In the genomic region with DNA sequence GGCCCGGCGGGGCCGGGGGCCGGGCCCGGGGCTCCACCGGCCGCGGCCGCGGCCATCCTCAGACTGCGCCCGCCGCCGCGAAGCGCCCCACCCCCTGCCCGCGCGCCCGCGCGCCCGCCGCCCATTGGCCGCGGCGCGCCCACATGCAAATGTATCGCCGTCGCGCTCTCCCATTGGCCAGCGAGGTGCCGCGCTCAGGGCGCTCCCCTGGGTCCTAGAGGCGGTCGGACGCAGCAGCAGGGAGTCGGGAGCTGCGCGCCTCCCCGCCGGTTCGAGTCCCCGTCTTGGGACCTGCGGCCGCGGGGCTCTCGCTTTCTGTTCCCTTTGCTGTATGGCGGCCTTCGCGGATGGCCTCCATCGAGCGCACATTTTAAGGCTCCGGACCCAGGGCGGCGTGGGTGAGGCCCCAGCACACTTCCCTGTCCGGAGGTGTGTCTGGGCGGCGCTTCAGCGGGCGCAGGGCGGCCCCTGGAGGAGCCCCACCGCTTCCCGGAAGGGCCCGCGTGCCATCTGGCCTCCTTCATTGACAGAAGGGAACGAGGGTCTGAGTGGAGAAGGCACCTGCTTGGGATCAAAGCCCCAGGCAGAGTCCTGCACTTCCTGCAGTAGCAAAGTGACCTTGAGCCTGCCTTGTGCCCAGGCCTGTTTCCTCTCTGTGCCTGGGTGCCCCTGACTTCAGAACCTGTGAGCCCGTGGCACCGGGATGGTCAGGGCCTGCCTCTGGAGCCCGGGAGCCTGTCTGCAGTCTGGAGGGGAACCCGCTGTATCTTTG, we compare ENCODE assay signal across 1 cellular context.
TF ChIP-seq lines count a peak whose summit lies in the region.

A gene with protein sequence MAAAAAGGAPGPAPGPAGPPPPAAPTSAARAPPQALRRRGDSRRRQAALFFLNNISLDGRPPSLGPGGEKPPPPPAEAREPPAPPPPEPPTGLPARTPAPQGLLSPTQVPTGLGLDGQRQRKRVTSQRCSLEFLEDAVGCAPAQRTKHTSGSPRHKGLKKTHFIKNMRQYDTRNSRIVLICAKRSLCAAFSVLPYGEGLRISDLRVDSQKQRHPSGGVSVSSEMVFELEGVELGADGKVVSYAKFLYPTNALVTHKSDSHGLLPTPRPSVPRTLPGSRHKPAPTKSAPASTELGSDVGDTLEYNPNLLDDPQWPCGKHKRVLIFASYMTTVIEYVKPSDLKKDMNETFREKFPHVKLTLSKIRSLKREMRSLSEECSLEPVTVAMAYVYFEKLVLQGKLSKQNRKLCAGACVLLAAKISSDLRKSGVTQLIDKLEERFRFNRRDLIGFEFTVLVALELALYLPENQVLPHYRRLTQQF (minus strand): TSS at position 65 of the 772 bp plus-strand sequence. CDS start 9 bp downstream, at position 56.

TF ChIP-seq in H1, 55 proteins besides CTCF, POLR2A, EP300 and RAD21 (continued from another document):
- no peak for TF ChIP-seq CHD2 (IDR thresholded peaks at IDR 0.05; ENCODE audit: low read length)
- TF ChIP-seq USF2 (IDR thresholded peaks at IDR 0.05; ENCODE audit: low read length), result no peak
- TF ChIP-seq NANOG (IDR thresholded peaks at IDR 0.05; ENCODE audit: insufficient read depth, low read depth, low read length, poor library complexity, severe bottlenecking), result no peak
- no peak for TF ChIP-seq BRCA1 (IDR thresholded peaks at IDR 0.05; ENCODE audit: low read depth, low read length)
- TF ChIP-seq, protein P1, sequence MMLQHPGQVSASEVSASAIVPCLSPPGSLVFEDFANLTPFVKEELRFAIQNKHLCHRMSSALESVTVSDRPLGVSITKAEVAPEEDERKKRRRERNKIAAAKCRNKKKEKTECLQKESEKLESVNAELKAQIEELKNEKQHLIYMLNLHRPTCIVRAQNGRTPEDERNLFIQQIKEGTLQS (IDR thresholded peaks at IDR 0.05; ENCODE audit: insufficient read depth, low read depth, low read length), result no peak
- TF ChIP-seq RFX5 (IDR thresholded peaks at IDR 0.05; ENCODE audit: borderline replicate concordance, low read depth, low read length), result no peak
- no peak for TF ChIP-seq CBX8 (IDR thresholded peaks at IDR 0.05; ENCODE audit: borderline replicate concordance, low read depth, low read length)
- 0 out of 4 replicates have a peak, but pooled peaks of 1 of the 2 experiments have one; percentile 35 for TF ChIP-seq HDAC2 (IDR thresholded peaks at IDR 0.05; ENCODE audit: borderline replicate concordance in 1 of 2, low read depth in 2 of 2, low read length in 2 of 2)
- TF ChIP-seq CBX5 (IDR thresholded peaks at IDR 0.05; ENCODE audit: low read depth, low read length), result no peak
- TF ChIP-seq SRF (IDR thresholded peaks at IDR 0.05; ENCODE audit: low read depth, low read length), result no peak
- TF ChIP-seq ATF2 (IDR thresholded peaks at IDR 0.05; ENCODE audit: low read length), result no peak
- no peak for TF ChIP-seq CEBPB (IDR thresholded peaks at IDR 0.05; ENCODE audit: low read depth, low read length)
- 0 out of 2 replicates have a peak, but pooled peaks have one; percentile 17 for TF ChIP-seq TEAD4 (IDR thresholded peaks at IDR 0.05; ENCODE audit: low read depth, low read length)
- peak; percentile 75; the same call in 1 of the 2 replicates for TF ChIP-seq KDM1A (IDR thresholded peaks at IDR 0.05; ENCODE audit: borderline replicate concordance, low read length)
- no peak for TF ChIP-seq CTBP2 (IDR thresholded peaks at IDR 0.05; ENCODE audit: borderline replicate concordance, insufficient read depth, insufficient read length, low read length)
- TF ChIP-seq RXRA (IDR thresholded peaks at IDR 0.05; ENCODE audit: insufficient read depth, low read depth, low read length), result no peak
- no peak for TF ChIP-seq GABPA (IDR thresholded peaks at IDR 0.05; ENCODE audit: borderline replicate concordance, insufficient read depth, low read length)
- no peak for TF ChIP-seq ZNF274 (IDR thresholded peaks at IDR 0.05; ENCODE audit: borderline replicate concordance, extremely low read depth, low read length)
- TF ChIP-seq, protein P2, sequence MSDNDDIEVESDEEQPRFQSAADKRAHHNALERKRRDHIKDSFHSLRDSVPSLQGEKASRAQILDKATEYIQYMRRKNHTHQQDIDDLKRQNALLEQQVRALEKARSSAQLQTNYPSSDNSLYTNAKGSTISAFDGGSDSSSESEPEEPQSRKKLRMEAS (IDR thresholded peaks at IDR 0.05), result peak; percentile 24; the same call in 1 of the 2 replicates
- no peak for TF ChIP-seq RNF2 (IDR thresholded peaks at IDR 0.05; ENCODE audit: borderline replicate concordance, low read depth, low read length, missing control alignments, poor library complexity, severe bottlenecking)
- no peak for TF ChIP-seq RBBP5 (IDR thresholded peaks at IDR 0.05; ENCODE audit: borderline replicate concordance, low read depth, low read length)
- TF ChIP-seq E2F6 (IDR thresholded peaks at IDR 0.05), result peak; percentile 76
- TF ChIP-seq KDM5A (IDR thresholded peaks at IDR 0.05; ENCODE audit: low read length), result no peak
- TF ChIP-seq TBP (IDR thresholded peaks at IDR 0.05; ENCODE audit: low read depth, low read length), result peak; percentile 50; the same call in 1 of the 2 replicates
- no peak for TF ChIP-seq KDM4A (IDR thresholded peaks at IDR 0.05; ENCODE audit: low read depth, low read length, severe bottlenecking)
- no peak for TF ChIP-seq JUND (IDR thresholded peaks at IDR 0.05; ENCODE audit: low read length)
- TF ChIP-seq TAF7 (optimal IDR thresholded peaks at IDR 0.05; ENCODE audit: borderline replicate concordance, low read depth, low read length), result peak; percentile 31
- no peak for TF ChIP-seq SUZ12 (IDR thresholded peaks at IDR 0.05; ENCODE audit: low read length)
- no peak for TF ChIP-seq EZH2 (IDR thresholded peaks at IDR 0.05; ENCODE audit: low read depth, low read length, severe bottlenecking)
- TF ChIP-seq BACH1 (IDR thresholded peaks at IDR 0.05; ENCODE audit: low read length), result no peak
- TF ChIP-seq SIRT6 (IDR thresholded peaks at IDR 0.05; ENCODE audit: low read length), result no peak
- TF ChIP-seq SP1 (IDR thresholded peaks at IDR 0.05; ENCODE audit: low read depth, low read length), result peak; percentile 84
- no peak for TF ChIP-seq GTF2F1 (IDR thresholded peaks at IDR 0.05; ENCODE audit: borderline replicate concordance, low read depth, low read length)
- no peak for TF ChIP-seq PHF8 (conservative IDR thresholded peaks at IDR 0.05; ENCODE audit: low read depth, low read length)
- 0 out of 2 replicates have a peak, but pooled peaks have one; percentile 12 for TF ChIP-seq YY1 (IDR thresholded peaks at IDR 0.05; ENCODE audit: low read depth, low read length)
- TF ChIP-seq, protein P3, sequence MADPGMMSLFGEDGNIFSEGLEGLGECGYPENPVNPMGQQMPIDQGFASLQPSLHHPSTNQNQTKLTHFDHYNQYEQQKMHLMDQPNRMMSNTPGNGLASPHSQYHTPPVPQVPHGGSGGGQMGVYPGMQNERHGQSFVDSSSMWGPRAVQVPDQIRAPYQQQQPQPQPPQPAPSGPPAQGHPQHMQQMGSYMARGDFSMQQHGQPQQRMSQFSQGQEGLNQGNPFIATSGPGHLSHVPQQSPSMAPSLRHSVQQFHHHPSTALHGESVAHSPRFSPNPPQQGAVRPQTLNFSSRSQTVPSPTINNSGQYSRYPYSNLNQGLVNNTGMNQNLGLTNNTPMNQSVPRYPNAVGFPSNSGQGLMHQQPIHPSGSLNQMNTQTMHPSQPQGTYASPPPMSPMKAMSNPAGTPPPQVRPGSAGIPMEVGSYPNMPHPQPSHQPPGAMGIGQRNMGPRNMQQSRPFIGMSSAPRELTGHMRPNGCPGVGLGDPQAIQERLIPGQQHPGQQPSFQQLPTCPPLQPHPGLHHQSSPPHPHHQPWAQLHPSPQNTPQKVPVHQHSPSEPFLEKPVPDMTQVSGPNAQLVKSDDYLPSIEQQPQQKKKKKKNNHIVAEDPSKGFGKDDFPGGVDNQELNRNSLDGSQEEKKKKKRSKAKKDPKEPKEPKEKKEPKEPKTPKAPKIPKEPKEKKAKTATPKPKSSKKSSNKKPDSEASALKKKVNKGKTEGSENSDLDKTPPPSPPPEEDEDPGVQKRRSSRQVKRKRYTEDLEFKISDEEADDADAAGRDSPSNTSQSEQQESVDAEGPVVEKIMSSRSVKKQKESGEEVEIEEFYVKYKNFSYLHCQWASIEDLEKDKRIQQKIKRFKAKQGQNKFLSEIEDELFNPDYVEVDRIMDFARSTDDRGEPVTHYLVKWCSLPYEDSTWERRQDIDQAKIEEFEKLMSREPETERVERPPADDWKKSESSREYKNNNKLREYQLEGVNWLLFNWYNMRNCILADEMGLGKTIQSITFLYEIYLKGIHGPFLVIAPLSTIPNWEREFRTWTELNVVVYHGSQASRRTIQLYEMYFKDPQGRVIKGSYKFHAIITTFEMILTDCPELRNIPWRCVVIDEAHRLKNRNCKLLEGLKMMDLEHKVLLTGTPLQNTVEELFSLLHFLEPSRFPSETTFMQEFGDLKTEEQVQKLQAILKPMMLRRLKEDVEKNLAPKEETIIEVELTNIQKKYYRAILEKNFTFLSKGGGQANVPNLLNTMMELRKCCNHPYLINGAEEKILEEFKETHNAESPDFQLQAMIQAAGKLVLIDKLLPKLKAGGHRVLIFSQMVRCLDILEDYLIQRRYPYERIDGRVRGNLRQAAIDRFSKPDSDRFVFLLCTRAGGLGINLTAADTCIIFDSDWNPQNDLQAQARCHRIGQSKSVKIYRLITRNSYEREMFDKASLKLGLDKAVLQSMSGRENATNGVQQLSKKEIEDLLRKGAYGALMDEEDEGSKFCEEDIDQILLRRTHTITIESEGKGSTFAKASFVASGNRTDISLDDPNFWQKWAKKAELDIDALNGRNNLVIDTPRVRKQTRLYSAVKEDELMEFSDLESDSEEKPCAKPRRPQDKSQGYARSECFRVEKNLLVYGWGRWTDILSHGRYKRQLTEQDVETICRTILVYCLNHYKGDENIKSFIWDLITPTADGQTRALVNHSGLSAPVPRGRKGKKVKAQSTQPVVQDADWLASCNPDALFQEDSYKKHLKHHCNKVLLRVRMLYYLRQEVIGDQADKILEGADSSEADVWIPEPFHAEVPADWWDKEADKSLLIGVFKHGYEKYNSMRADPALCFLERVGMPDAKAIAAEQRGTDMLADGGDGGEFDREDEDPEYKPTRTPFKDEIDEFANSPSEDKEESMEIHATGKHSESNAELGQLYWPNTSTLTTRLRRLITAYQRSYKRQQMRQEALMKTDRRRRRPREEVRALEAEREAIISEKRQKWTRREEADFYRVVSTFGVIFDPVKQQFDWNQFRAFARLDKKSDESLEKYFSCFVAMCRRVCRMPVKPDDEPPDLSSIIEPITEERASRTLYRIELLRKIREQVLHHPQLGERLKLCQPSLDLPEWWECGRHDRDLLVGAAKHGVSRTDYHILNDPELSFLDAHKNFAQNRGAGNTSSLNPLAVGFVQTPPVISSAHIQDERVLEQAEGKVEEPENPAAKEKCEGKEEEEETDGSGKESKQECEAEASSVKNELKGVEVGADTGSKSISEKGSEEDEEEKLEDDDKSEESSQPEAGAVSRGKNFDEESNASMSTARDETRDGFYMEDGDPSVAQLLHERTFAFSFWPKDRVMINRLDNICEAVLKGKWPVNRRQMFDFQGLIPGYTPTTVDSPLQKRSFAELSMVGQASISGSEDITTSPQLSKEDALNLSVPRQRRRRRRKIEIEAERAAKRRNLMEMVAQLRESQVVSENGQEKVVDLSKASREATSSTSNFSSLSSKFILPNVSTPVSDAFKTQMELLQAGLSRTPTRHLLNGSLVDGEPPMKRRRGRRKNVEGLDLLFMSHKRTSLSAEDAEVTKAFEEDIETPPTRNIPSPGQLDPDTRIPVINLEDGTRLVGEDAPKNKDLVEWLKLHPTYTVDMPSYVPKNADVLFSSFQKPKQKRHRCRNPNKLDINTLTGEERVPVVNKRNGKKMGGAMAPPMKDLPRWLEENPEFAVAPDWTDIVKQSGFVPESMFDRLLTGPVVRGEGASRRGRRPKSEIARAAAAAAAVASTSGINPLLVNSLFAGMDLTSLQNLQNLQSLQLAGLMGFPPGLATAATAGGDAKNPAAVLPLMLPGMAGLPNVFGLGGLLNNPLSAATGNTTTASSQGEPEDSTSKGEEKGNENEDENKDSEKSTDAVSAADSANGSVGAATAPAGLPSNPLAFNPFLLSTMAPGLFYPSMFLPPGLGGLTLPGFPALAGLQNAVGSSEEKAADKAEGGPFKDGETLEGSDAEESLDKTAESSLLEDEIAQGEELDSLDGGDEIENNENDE (IDR thresholded peaks at IDR 0.05; ENCODE audit: insufficient replicate concordance, low read length), result no peak
- TF ChIP-seq TCF12 (IDR thresholded peaks at IDR 0.05; ENCODE audit: low read depth, low read length), result no peak
- TF ChIP-seq EGR1 (IDR thresholded peaks at IDR 0.05; ENCODE audit: borderline replicate concordance, low read depth, low read length), result peak; percentile 84
- no peak for TF ChIP-seq SAP30 (IDR thresholded peaks at IDR 0.05; ENCODE audit: insufficient read depth, insufficient replicate concordance, low read length)
- no peak for TF ChIP-seq HDAC6 (IDR thresholded peaks at IDR 0.05; ENCODE audit: low read depth, low read length)
- TF ChIP-seq SIX5 (IDR thresholded peaks at IDR 0.05; ENCODE audit: low read depth, low read length), result no peak
- no peak for TF ChIP-seq POU5F1 (IDR thresholded peaks at IDR 0.05; ENCODE audit: low read depth, low read length)
- TF ChIP-seq CREB1 (IDR thresholded peaks at IDR 0.05), result peak; percentile 71
- TF ChIP-seq POLR2AphosphoS5 (IDR thresholded peaks at IDR 0.05; ENCODE audit: low read depth, low read length), result no peak
- 0 out of 2 replicates have a peak, but pooled peaks have one; percentile 23 for TF ChIP-seq SP4 (IDR thresholded peaks at IDR 0.05; ENCODE audit: low read length)
TF ChIP-seq in H1: peak in this region for 15.
